In the genomic region with DNA sequence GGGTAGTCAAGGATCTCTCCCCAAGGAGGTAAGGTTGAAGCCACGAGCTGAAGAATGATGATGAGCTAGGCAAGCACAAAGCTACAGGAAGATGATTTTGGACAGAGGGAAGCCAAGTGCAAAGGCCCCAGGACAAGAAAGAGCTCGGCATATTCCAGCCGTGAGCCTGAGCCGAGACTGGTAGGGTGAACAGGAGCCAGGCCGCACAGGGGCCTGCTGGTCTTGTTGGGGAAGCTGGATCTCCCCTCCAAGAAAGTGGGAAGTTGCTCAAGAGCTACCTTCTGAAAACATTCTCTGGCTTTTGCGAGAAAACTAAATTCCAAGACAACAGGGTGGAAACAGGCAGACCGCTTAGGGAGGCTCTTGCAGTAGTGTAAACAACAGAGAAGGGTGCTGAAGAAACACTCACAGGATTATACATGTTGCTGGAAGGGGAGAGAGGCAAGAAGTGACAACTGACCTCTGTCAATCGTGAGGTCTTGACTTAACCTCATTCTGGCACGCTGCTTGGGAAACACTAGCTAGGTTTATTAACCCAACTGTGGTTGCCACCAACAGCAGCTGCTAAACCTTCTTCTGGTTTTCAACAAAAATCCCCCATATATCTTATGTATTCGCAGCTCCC, we compare ENCODE assay signal across 18 cellular contexts.
"Had no signal": no experiment of that assay in that cellular context is flagged by ENCODE, and none has a peak within 500 bp of the region (broad histone marks: within the 10 kb centered on the region; RNA-seq: fewer than 3 reads in every experiment).

No MANE protein-coding gene starts in this region.

- H3K36me3 Mint-ChIP-seq: stimulated activated effector memory CD8-positive, alpha-beta T cell treated with anti-CD3 and anti-CD28 coated beads, Interleukin-12 subunit alpha, Interleukin-12 subunit beta, amount 100 ng/mL, for 72 hours had no signal

- H3K27me3 ChIP-seq: cardiac muscle cell had no signal

- H3K27ac Mint-ChIP-seq: activated CD4-positive, alpha-beta memory T cell treated with anti-CD3 and anti-CD28 coated beads for 36 hours; activated naive CD8-positive, alpha-beta T cell treated with anti-CD3 and anti-CD28 coated beads for 36 hours; naive thymus-derived CD8-positive, alpha-beta T cell; progenitor cell of endocrine pancreas; stimulated activated effector memory CD8-positive, alpha-beta T cell treated with anti-CD3 and anti-CD28 coated beads, Interleukin-12 subunit alpha, Interleukin-12 subunit beta, amount 100 ng/mL, for 72 hours; type B pancreatic cell had no signal

- ATAC-seq: activated T-cell treated with anti-CD3 and anti-CD28 coated beads, Interleukin-2, amount 50 U/mL, for 4 hours; naive thymus-derived CD8-positive, alpha-beta T cell; right cardiac atrium; stimulated activated effector memory CD8-positive, alpha-beta T cell treated with anti-CD3 and anti-CD28 coated beads, Interleukin-12 subunit alpha, Interleukin-12 subunit beta, amount 100 ng/mL, for 72 hours had no signal

- H3K4me3 Mint-ChIP-seq: activated CD4-positive, alpha-beta memory T cell treated with anti-CD3 and anti-CD28 coated beads for 36 hours; activated naive CD8-positive, alpha-beta T cell treated with anti-CD3 and anti-CD28 coated beads for 36 hours; activated T-cell treated with anti-CD3 and anti-CD28 coated beads, Interleukin-2, amount 50 U/mL, for 4 hours; naive thymus-derived CD8-positive, alpha-beta T cell; stimulated activated effector memory CD8-positive, alpha-beta T cell treated with anti-CD3 and anti-CD28 coated beads, Interleukin-12 subunit alpha, Interleukin-12 subunit beta, amount 100 ng/mL, for 72 hours; type B pancreatic cell had no signal

- H3K9me3 Mint-ChIP-seq: activated CD4-positive, alpha-beta memory T cell treated with anti-CD3 and anti-CD28 coated beads for 36 hours; activated T-cell treated with anti-CD3 and anti-CD28 coated beads, Interleukin-2, amount 50 U/mL, for 4 hours; stimulated activated effector memory CD8-positive, alpha-beta T cell treated with anti-CD3 and anti-CD28 coated beads, Interleukin-12 subunit alpha, Interleukin-12 subunit beta, amount 100 ng/mL, for 72 hours; type B pancreatic cell had no signal

- DNase-seq: activated CD4-positive, alpha-beta memory T cell treated with anti-CD3 and anti-CD28 coated beads for 36 hours; activated gamma-delta T cell; activated naive CD8-positive, alpha-beta T cell treated with anti-CD3 and anti-CD28 coated beads for 36 hours; activated T-cell treated with anti-CD3 and anti-CD28 coated beads, Interleukin-2, amount 50 U/mL, for 4 hours; effector memory CD4-positive, alpha-beta T cell; hypothalamus; naive thymus-derived CD8-positive, alpha-beta T cell; nucleus accumbens; right cardiac atrium; T1000 had no signal

- H3K4me3 ChIP-seq: cardiac muscle cell, coronary artery, lung had no signal

- H3K27ac ChIP-seq: cardiac muscle cell, coronary artery, epithelial cell of prostate, VCaP had no signal

- H3K36me3 ChIP-seq: cardiac muscle cell had no signal

- H3K4me1 Mint-ChIP-seq: activated naive CD8-positive, alpha-beta T cell treated with anti-CD3 and anti-CD28 coated beads for 36 hours; naive thymus-derived CD8-positive, alpha-beta T cell; stimulated activated effector memory CD8-positive, alpha-beta T cell treated with anti-CD3 and anti-CD28 coated beads, Interleukin-12 subunit alpha, Interleukin-12 subunit beta, amount 100 ng/mL, for 72 hours had no signal

- H3K27me3 Mint-ChIP-seq: activated CD4-positive, alpha-beta memory T cell treated with anti-CD3 and anti-CD28 coated beads for 36 hours; activated naive CD8-positive, alpha-beta T cell treated with anti-CD3 and anti-CD28 coated beads for 36 hours; naive thymus-derived CD8-positive, alpha-beta T cell; progenitor cell of endocrine pancreas; type B pancreatic cell had no signal
